ENCODE assay signal across 16 cellular contexts in genomic region chr1:28126212-28126611, GRCh38. TPM values are rescaled to one million over a fixed set of nuclear protein-coding genes. Genes with fewer than 3 reads are reported as not detected.
DNase-seq lines count a peak whose midpoint lies in the region; ATAC-seq and TF ChIP-seq lines count a peak whose summit lies in the region.
"Had no signal": no experiment of that assay in that cellular context is flagged by ENCODE, and none has a peak within 500 bp of the region (broad histone marks: within the 10 kb centered on the region; RNA-seq: fewer than 3 reads in every experiment).

No MANE protein-coding gene starts in this region.

- H3K27ac ChIP-seq in esophagus squamous epithelium (peak overlapping the region in 3 of 4 donors; percentile 6 to 46 (median 29)), muscle layer of duodenum (ENCODE audit: low read length) (peak overlapping the region; percentile 32), upper lobe of right lung (peak overlapping the region; percentile 60)

- ATAC-seq in natural killer cell treated with Interleukin-12 subunit alpha and Interleukin-12 subunit beta and Interleukin-15 and Interleukin-18, amount 100 ng/mL, for 72 hours = no peak
- ATAC-seq in natural killer cell (no peak), upper lobe of right lung (no peak)

- peak overlapping the region; percentile 2 for H3K4me3 Mint-ChIP-seq in natural killer cell treated with Interleukin-12 subunit alpha and Interleukin-12 subunit beta and Interleukin-15 and Interleukin-18, amount 100 ng/mL, for 72 hours
- no peak overlapping the region for H3K4me3 Mint-ChIP-seq in natural killer cell
- H3K4me3 Mint-ChIP-seq: CD4-positive, CD25-positive, alpha-beta regulatory T cell had no signal

- peaks cover 0 to 47% (median 10%) of the 10 kb centered on the region in 3 donors for H3K4me1 ChIP-seq in esophagus squamous epithelium
- H3K4me1 ChIP-seq in muscle layer of duodenum (ENCODE audit: control insufficient read depth in 1 of 2, insufficient read depth in 2 of 2, low read length in 2 of 2) = peaks cover 0 to 3% of the 10 kb centered on the region in 2 donors
- peaks cover 19% of the 10 kb centered on the region for H3K4me1 ChIP-seq in upper lobe of right lung
- H3K4me1 ChIP-seq: HAP-1 had no signal

- H3K4me1 Mint-ChIP-seq in natural killer cell treated with Interleukin-12 subunit alpha and Interleukin-12 subunit beta and Interleukin-15 and Interleukin-18, amount 100 ng/mL, for 72 hours (ENCODE audit: low read depth in 2 of 2) = peaks cover 29 to 31% of the 10 kb centered on the region in 2 donors
- H3K4me1 Mint-ChIP-seq in natural killer cell = no peaks in the 10 kb centered on the region
- H3K4me1 Mint-ChIP-seq: CD4-positive, CD25-positive, alpha-beta regulatory T cell had no signal

- no peaks in the 10 kb centered on the region for H3K27me3 ChIP-seq in esophagus squamous epithelium
- no peaks in the 10 kb centered on the region for H3K27me3 ChIP-seq in muscle layer of duodenum (ENCODE audit: low read depth, low read length)
- H3K27me3 ChIP-seq in upper lobe of right lung = no peaks in the 10 kb centered on the region

- no peak for DNase-seq in natural killer cell treated with Interleukin-12 subunit alpha and Interleukin-12 subunit beta and Interleukin-15 and Interleukin-18, amount 100 ng/mL, for 72 hours (ENCODE audit: low spot score)
- no peak for DNase-seq in natural killer cell
- no peak for DNase-seq in esophagus squamous epithelium (lab: John Stamatoyannopoulos, UW)
- DNase-seq in upper lobe of right lung = no peak
- no peak for DNase-seq in HPDE6-E6E7 (ENCODE audit: extremely low spot score)
- DNase-seq in NCI-H2081 treated with DMSO at 0.1 percent for 48 hours (lab: John Stamatoyannopoulos, UW) = no peak
- DNase-seq in medulla oblongata (ENCODE audit: extremely low spot score) = no peak
- DNase-seq: CD4-positive, CD25-positive, alpha-beta regulatory T cell; DMS79; NCI-H1092; NCI-H2107; NCI-H446; NCI-H748 treated with DMSO at 0.1 percent for 48 hours had no signal

- H3K9me3 ChIP-seq in esophagus squamous epithelium = no peaks in the 10 kb centered on the region
- no peaks in the 10 kb centered on the region for H3K9me3 ChIP-seq in muscle layer of duodenum (ENCODE audit: control insufficient read depth in 1 of 2, low read length in 2 of 2)
- H3K9me3 ChIP-seq in upper lobe of right lung = no peaks in the 10 kb centered on the region
- H3K9me3 ChIP-seq: HAP-1 had no signal

- no peaks in the 10 kb centered on the region for H3K27me3 Mint-ChIP-seq in natural killer cell treated with Interleukin-12 subunit alpha and Interleukin-12 subunit beta and Interleukin-15 and Interleukin-18, amount 100 ng/mL, for 72 hours
- H3K27me3 Mint-ChIP-seq in natural killer cell (ENCODE audit: low read depth in 2 of 2) = peaks cover 2 to 14% of the 10 kb centered on the region in 2 donors

- H3K36me3 ChIP-seq in esophagus squamous epithelium (no peaks in the 10 kb centered on the region), muscle layer of duodenum (ENCODE audit: control insufficient read depth in 1 of 2, insufficient read depth in 2 of 2, low read length in 2 of 2) (no peaks in the 10 kb centered on the region), upper lobe of right lung (no peaks in the 10 kb centered on the region)
- H3K36me3 ChIP-seq: HAP-1 had no signal

- TF ChIP-seq CTCF in natural killer cell (IDR thresholded peaks at IDR 0.05) (no peak), esophagus squamous epithelium (IDR thresholded peaks at IDR 0.05) (no peak), upper lobe of right lung (IDR thresholded peaks at IDR 0.05) (no peak)

- WGBS in esophagus squamous epithelium, 2 donors = 66 to 70% methylated on average over 3 of the region's 3 CpGs

- H3K36me3 Mint-ChIP-seq in natural killer cell treated with Interleukin-12 subunit alpha and Interleukin-12 subunit beta and Interleukin-15 and Interleukin-18, amount 100 ng/mL, for 72 hours = no peaks in the 10 kb centered on the region
- no peaks in the 10 kb centered on the region for H3K36me3 Mint-ChIP-seq in natural killer cell
- H3K36me3 Mint-ChIP-seq: CD4-positive, CD25-positive, alpha-beta regulatory T cell had no signal

- H3K9me3 Mint-ChIP-seq in natural killer cell treated with Interleukin-12 subunit alpha and Interleukin-12 subunit beta and Interleukin-15 and Interleukin-18, amount 100 ng/mL, for 72 hours = no peaks in the 10 kb centered on the region
- H3K9me3 Mint-ChIP-seq in natural killer cell = no peaks in the 10 kb centered on the region
- H3K9me3 Mint-ChIP-seq: CD4-positive, CD25-positive, alpha-beta regulatory T cell had no signal

- H3K27ac Mint-ChIP-seq in natural killer cell treated with Interleukin-12 subunit alpha and Interleukin-12 subunit beta and Interleukin-15 and Interleukin-18, amount 100 ng/mL, for 72 hours = peak overlapping the region; percentile 49 to 83
- H3K27ac Mint-ChIP-seq in natural killer cell = no peak overlapping the region

- intact Hi-C loops in natural killer cell (cut with micrococcal nuclease) = no loop called here
- intact Hi-C loops in esophagus squamous epithelium (cut with DNase I) = no loop called here
- intact Hi-C loops in upper lobe of right lung (cut with DNase I) = no loop called here

- no peak for TF ChIP-seq POLR2A in esophagus squamous epithelium (IDR thresholded peaks at IDR 0.05)

- H3K4me3 ChIP-seq in esophagus squamous epithelium = no peak overlapping the region
- peak overlapping the region in 1 of 2 donors; percentile 23 for H3K4me3 ChIP-seq in muscle layer of duodenum (ENCODE audit: low read depth in 1 of 2, low read length in 2 of 2)
- peak overlapping the region; percentile 26 for H3K4me3 ChIP-seq in upper lobe of right lung
- H3K4me3 ChIP-seq: HAP-1 had no signal

RNA-seq across cellular contexts. Expression of gene EYA3, which starts 37.8 kb away (rescaled TPM):
- total RNA-seq in natural killer cell treated with Interleukin-12 subunit alpha and Interleukin-12 subunit beta and Interleukin-15 and Interleukin-18, amount 100 ng/mL, for 72 hours = 10 to 100 TPM; 62.6 to 64.6 TPM
- total RNA-seq in natural killer cell = 10 to 100 TPM; 17.7 to 25.2 (median 19.1) TPM
- 10 to 100 TPM; 13.8 to 21.9 (median 15.8) TPM for total RNA-seq in esophagus squamous epithelium
- total RNA-seq in upper lobe of right lung = 21.0 TPM

RNA-seq across cellular contexts. Expression of gene PTAFR, which starts 50.3 kb away (rescaled TPM):
- 1 to 10 TPM; 1.3 to 2.0 TPM for total RNA-seq in natural killer cell treated with Interleukin-12 subunit alpha and Interleukin-12 subunit beta and Interleukin-15 and Interleukin-18, amount 100 ng/mL, for 72 hours
- total RNA-seq in natural killer cell (1 to 10 TPM; 1.2 to 6.4 (median 1.5) TPM), esophagus squamous epithelium (10 to 100 TPM in 1 of 4 donors, 1 to 10 TPM in 3; 2.7 to 12.8 (median 8.9) TPM), upper lobe of right lung (31.6 TPM)
- total RNA-seq: A172 had no signal

Comparison
In these comparisons a context has a peak if more than half of its experiments do, and no peak if none do; other contexts are left out.
1. H3K27ac Mint-ChIP-seq: peak in natural killer cell treated with Interleukin-12 subunit alpha and Interleukin-12 subunit beta and Interleukin-15 and Interleukin-18, amount 100 ng/mL, for 72 hours (2 of 2); none in natural killer cell (0 of 2).
2. Peak in every context shown above with its lines, with median percentiles within 50 percentile points of each other: H3K27ac ChIP-seq.